ENCODE assay signal across 8 cellular contexts in genomic region chr4:145481164-145481941, GRCh38. TPM values are rescaled to one million over a fixed set of nuclear protein-coding genes. Genes with fewer than 3 reads are reported as not detected.
A peak's percentile ranks its signal among the peaks of the same experiment; 100 is the strongest.
DNase-seq lines count a peak whose midpoint lies in the region; ATAC-seq and TF ChIP-seq lines count a peak whose summit lies in the region.

Gene SMAD1, plus strand, starts transcription at chr4:145481853. Its CDS starts 32,761 bp downstream, at chr4:145514614.

- peak within 1 kb of the TSS; percentile 88 for H3K4me2 ChIP-seq in Loucy (ENCODE audit: low read depth, low read length, poor library complexity, severe bottlenecking)
- peak within 1 kb of the TSS; percentile 79 for H3K4me2 ChIP-seq in mammary epithelial cell (ENCODE audit: insufficient read depth, low read depth, low read length)

- peak; percentile 80 to 85 for ATAC-seq in gastrocnemius medialis

- BruUV-seq in mammary epithelial cell (replicated peaks; lab: Mats Ljungman, UMichigan): no TSS peak

- intact Hi-C loops in mammary epithelial cell (cut with micrococcal nuclease) (loop anchor here (1.0 kb wide), 2 partner anchors 76 to 129 kb away; no protein-coding TSS in a partner anchor), gastrocnemius medialis (cut with DNase I; ENCODE audit: low total_unique reads) (loop anchor here (1.0 to 10.0 kb wide), 6 partner anchors 56 to 1041 kb away; partner anchors contain the start of genes C4orf51 and SLC10A7)

- peak within 1 kb of the TSS; percentile 61 for H3K27ac ChIP-seq in mammary epithelial cell (ENCODE audit: insufficient read depth, low read depth, low read length)
- H3K27ac ChIP-seq in iPS-20b (ENCODE audit: low read length): no peak within 1 kb of the TSS
- H3K27ac ChIP-seq in gastrocnemius medialis: peak within 1 kb of the TSS; percentile 91 to 98 (median 94)

- peaks cover 12% of the 10 kb centered on the region for H4K20me1 ChIP-seq in Loucy (ENCODE audit: insufficient read depth, low read length, poor library complexity, severe bottlenecking)
- no peaks in the 10 kb centered on the region for H4K20me1 ChIP-seq in mammary epithelial cell (ENCODE audit: insufficient read depth, low read length)

- H3K9ac ChIP-seq in Loucy (ENCODE audit: low read depth, low read length, poor library complexity, severe bottlenecking): peak within 1 kb of the TSS; percentile 78
- peak within 1 kb of the TSS; percentile 76 for H3K9ac ChIP-seq in mammary epithelial cell (ENCODE audit: insufficient read depth, low read length)
- peak within 1 kb of the TSS; percentile 71 for H3K9ac ChIP-seq in iPS-20b (ENCODE audit: low read depth, low read length)

- H3K9me3 ChIP-seq in Loucy (ENCODE audit: insufficient read depth, low read depth, low read length): no peaks in the 10 kb centered on the region
- H3K9me3 ChIP-seq in mammary epithelial cell (replicated peaks; ENCODE audit: insufficient read depth, low read length): no peaks in the 10 kb centered on the region
- no peaks in the 10 kb centered on the region for H3K9me3 ChIP-seq in iPS-20b (ENCODE audit: insufficient read depth, low read depth, low read length)
- H3K9me3 ChIP-seq in gastrocnemius medialis: no peaks in the 10 kb centered on the region

- TF ChIP-seq POLR2A in gastrocnemius medialis (IDR thresholded peaks at IDR 0.05): peak; percentile 77 to 84

- H2AFZ ChIP-seq in Loucy (ENCODE audit: low read length) (peak within 1 kb of the TSS; percentile 95), mammary epithelial cell (ENCODE audit: low read depth, low read length) (peak within 1 kb of the TSS; percentile 95)

- H3K4me1 ChIP-seq in Loucy (ENCODE audit: insufficient read depth, low read length, poor library complexity, severe bottlenecking) (peaks cover 38% of the 10 kb centered on the region), mammary epithelial cell (ENCODE audit: insufficient read depth, low read length) (peaks cover 19% of the 10 kb centered on the region), iPS-20b (ENCODE audit: insufficient read depth, low read length) (peaks cover 14% of the 10 kb centered on the region), gastrocnemius medialis (peaks cover 28 to 30% of the 10 kb centered on the region in 2 donors)

- H3K27me3 ChIP-seq in Loucy (ENCODE audit: insufficient read depth, low read length, poor library complexity, severe bottlenecking) (no peaks in the 10 kb centered on the region), mammary epithelial cell (ENCODE audit: insufficient read depth, low read length) (no peaks in the 10 kb centered on the region), iPS-20b (ENCODE audit: insufficient read depth, low read length) (peaks cover 13% of the 10 kb centered on the region; the same call in 1 of the 2 replicates), gastrocnemius medialis (no peaks in the 10 kb centered on the region)

- dilution Hi-C loops in mammary epithelial cell (cut with HindIII; ENCODE audit: low sequenced_read_pairs): no loop called here

- no peaks in the 10 kb centered on the region for H3K36me3 ChIP-seq in Loucy (ENCODE audit: insufficient read depth, low read length)
- H3K36me3 ChIP-seq in mammary epithelial cell (ENCODE audit: insufficient read depth, low read length): no peaks in the 10 kb centered on the region
- H3K36me3 ChIP-seq in iPS-20b (ENCODE audit: insufficient read depth, low read depth, low read length): no peaks in the 10 kb centered on the region
- H3K36me3 ChIP-seq in gastrocnemius medialis: no peaks in the 10 kb centered on the region

- H3F3A ChIP-seq in Loucy (ENCODE audit: low read depth): no peaks in the 10 kb centered on the region

- H3K9me2 ChIP-seq in Loucy (replicated peaks; ENCODE audit: low read depth, low read length): no peaks in the 10 kb centered on the region

- CTCF ChIA-PET in mammary epithelial cell (lab: Charles Lee; ENCODE audit: low non-redundant PET): interaction anchor here (0.8 kb wide), 1 partner anchor 1280 kb away, joined by 6 read pairs; no protein-coding TSS in a partner anchor

- DNase-seq in GM04503 (ENCODE audit: low read depth): peak; percentile 43
- DNase-seq in H4 (ENCODE audit: low spot score): peak; percentile 55
- peak; percentile 80 for DNase-seq in SW480 (ENCODE audit: low spot score)
- DNase-seq in mammary epithelial cell: peak; percentile 87
- DNase-seq in gastrocnemius medialis: peak; percentile 84 to 87
- no peak for DNase-seq in activated gamma-delta T cell (lab: John Stamatoyannopoulos, UW)

- H3K4me3 ChIP-seq in Loucy (ENCODE audit: low read length, poor library complexity, severe bottlenecking): peak within 1 kb of the TSS; percentile 83
- H3K4me3 ChIP-seq in mammary epithelial cell (replicated peaks in 1 of 3; ENCODE audit: insufficient read depth in 1 of 3, low read depth in 2 of 3, low read length in 3 of 3): peak within 1 kb of the TSS; percentile 60 to 75 (median 66)
- H3K4me3 ChIP-seq in iPS-20b (ENCODE audit: low read length): peak within 1 kb of the TSS; percentile 64
- H3K4me3 ChIP-seq in gastrocnemius medialis: peak within 1 kb of the TSS; percentile 68 to 94 (median 77)

- WGBS in mammary epithelial cell (ENCODE audit: low coverage, missing lambda C conversion rate): under 1% methylated on average over 16 of the region's 65 CpGs

- in situ Hi-C loops in mammary epithelial cell (cut with MboI; ENCODE audit: low sequenced_read_pairs in 2 of 2) (no loop called here), gastrocnemius medialis (cut with MboI; ENCODE audit: low sequenced_read_pairs in 4 of 4) (no loop called here)

- H3K79me2 ChIP-seq in Loucy (ENCODE audit: insufficient read depth, low read length): peaks cover 52% of the 10 kb centered on the region
- peaks cover 45% of the 10 kb centered on the region for H3K79me2 ChIP-seq in mammary epithelial cell (ENCODE audit: insufficient read depth, low read length)

- TF ChIP-seq CTCF in Loucy (conservative IDR thresholded peaks at IDR 0.05; ENCODE audit: low read length) (no peak), mammary epithelial cell (conservative IDR thresholded peaks at IDR 0.05 in 1 of 2, IDR thresholded peaks at IDR 0.05 in 1 of 2; ENCODE audit: extremely low read depth in 1 of 2, insufficient read depth in 1 of 2, low read depth in 1 of 2, low read length in 2 of 2) (no peak), gastrocnemius medialis (IDR thresholded peaks at IDR 0.05 in 4 of 5, conservative IDR thresholded peaks at IDR 0.05 in 1 of 5) (peak in 1 of 5 experiments; percentile 5)

RNA-seq across cellular contexts. Expression of gene SMAD1, which starts in this region (rescaled TPM):
- 16.2 and 21.1 TPM in 2 replicates for total RNA-seq in H4 (2014; rRNA removed; shearing (Covaris generic))
- total RNA-seq in mammary epithelial cell (10 to 100 TPM; 30.0 to 43.2 TPM), gastrocnemius medialis (10 to 100 TPM; 19.9 to 33.9 (median 21.7) TPM)
- 28.4 TPM for polyA plus RNA-seq in mammary epithelial cell
- 45.7 TPM for polyA minus RNA-seq in mammary epithelial cell
